1 cellular context compared by ENCODE assay signal in the genomic region with DNA sequence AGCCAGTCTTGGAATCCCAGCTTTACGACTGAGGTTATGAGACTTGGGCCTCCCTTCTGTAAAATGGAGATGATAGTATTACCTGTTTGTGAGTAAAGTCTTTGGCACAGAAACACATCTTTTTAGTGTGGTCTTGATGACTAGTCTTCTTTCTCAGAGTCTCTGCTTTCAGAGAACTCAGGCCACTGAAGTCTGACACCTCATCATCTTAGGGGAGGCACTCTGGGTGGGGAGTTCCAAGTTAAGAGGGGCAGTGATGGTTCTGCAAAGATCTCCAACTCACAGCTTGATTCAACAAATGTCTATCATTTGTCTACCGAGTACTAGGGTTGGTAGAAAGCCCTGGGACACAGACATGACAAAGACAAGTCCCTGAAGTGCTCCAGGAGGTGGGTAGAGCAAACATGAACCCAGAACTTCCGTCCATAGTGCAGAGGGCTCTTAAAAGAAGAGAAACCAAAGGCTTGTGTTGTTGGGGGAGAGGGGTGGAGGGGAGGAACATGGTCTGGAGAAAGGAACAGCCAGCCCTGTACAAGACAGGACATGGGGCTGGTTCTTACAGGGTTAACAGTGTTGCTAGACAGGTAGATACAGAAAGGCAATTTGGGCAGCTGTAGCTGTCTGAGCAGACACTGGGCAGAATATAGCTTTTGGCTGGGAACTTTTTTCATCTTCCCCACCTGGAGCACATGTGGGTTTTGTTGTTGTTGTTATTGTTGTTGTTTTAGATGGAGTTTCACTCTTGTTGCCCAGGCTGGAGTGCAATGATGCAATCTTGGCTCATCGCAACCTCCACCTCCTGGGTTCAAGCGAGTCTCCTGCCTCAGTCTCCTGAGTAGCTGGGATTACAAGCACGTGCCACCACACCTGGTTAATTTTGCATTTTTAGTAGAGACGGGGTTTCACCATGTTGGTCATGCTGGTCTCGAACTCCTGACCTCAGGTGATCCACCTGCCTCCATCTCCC.
TF ChIP-seq lines count a peak whose summit lies in the region.

No MANE protein-coding gene starts in this region.

TF ChIP-seq in GM12878, 131 proteins besides CTCF, POLR2A, EP300 and RAD21:
- TF ChIP-seq YY1 (IDR thresholded peaks at IDR 0.05; ENCODE audit: low read depth, low read length) (no peak), KAT2A (conservative IDR thresholded peaks at IDR 0.05; ENCODE audit: control insufficient read depth, low read depth, low read length) (no peak), STAT3 (IDR thresholded peaks at IDR 0.05; ENCODE audit: low read depth, low read length) (no peak)
- TF ChIP-seq, protein P1, sequence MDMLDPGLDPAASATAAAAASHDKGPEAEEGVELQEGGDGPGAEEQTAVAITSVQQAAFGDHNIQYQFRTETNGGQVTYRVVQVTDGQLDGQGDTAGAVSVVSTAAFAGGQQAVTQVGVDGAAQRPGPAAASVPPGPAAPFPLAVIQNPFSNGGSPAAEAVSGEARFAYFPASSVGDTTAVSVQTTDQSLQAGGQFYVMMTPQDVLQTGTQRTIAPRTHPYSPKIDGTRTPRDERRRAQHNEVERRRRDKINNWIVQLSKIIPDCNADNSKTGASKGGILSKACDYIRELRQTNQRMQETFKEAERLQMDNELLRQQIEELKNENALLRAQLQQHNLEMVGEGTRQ (IDR thresholded peaks at IDR 0.05; ENCODE audit: borderline replicate concordance, low read depth, low read length) = no peak
- TF ChIP-seq, protein P2, sequence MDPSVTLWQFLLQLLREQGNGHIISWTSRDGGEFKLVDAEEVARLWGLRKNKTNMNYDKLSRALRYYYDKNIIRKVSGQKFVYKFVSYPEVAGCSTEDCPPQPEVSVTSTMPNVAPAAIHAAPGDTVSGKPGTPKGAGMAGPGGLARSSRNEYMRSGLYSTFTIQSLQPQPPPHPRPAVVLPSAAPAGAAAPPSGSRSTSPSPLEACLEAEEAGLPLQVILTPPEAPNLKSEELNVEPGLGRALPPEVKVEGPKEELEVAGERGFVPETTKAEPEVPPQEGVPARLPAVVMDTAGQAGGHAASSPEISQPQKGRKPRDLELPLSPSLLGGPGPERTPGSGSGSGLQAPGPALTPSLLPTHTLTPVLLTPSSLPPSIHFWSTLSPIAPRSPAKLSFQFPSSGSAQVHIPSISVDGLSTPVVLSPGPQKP (IDR thresholded peaks at IDR 0.05; ENCODE audit: low read depth, low read length) = no peak
